ENCODE assay signal across 16 cellular contexts in the genomic region with DNA sequence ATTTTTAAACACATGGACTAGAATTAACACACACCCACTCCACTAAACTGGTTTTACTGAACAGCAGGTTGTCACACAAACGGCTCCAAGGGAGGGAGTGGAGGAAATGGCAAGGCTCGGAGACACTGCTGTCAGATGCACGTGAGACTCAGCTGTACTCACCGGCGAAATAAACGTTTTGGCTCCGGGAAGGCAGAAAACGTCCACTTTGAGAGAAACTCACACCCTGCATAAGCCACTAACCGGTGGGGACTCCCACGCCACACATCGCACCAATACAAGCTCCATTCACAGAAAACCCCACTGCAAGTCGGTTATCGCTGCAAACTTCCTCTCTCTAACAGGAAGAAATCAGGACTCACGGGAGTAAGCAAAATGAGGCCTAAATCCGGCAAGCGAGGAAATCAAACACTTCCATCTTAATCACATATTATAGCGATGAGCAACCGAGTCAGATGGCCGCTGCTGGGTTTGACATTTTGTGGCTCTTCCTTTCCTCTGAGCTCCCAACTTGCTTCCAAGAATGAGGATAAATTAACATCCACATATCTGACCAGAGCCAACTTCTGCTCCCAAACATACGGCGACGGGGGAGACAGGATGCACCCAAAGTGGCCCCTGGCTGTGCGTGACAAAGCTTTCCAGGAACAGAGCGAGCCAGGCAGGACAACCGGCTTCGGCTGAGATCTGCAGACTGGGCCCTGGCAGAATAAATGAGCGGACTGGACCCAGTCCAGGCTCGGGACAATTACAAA.
A peak's percentile ranks its signal among the peaks of the same experiment; 100 is the strongest.
DNase-seq lines count a peak whose midpoint lies in the region; ATAC-seq and TF ChIP-seq lines count a peak whose summit lies in the region.
"Had no signal": no experiment of that assay in that cellular context is flagged by ENCODE, and none has a peak within 500 bp of the region (broad histone marks: within the 10 kb centered on the region; RNA-seq: fewer than 3 reads in every experiment).

No MANE protein-coding gene starts in this region.

- ATAC-seq in Right ventricle myocardium superior (ENCODE audit: poor library complexity) (peak; percentile 45), upper lobe of left lung (ENCODE audit: low FRiP score in 2 of 2) (no peak), GM21381 (IDR thresholded peaks at IDR 0.05; ENCODE audit: unreplicated experiment) (no peak), HG03378 (IDR thresholded peaks at IDR 0.05; ENCODE audit: unreplicated experiment) (no peak)
- ATAC-seq: activated CD4-positive, CD25-positive, alpha-beta regulatory T cell treated with anti-CD3 and anti-CD28 coated beads, Interleukin-2, amount 50 U/mL, for 24 hours; CD8-positive, alpha-beta T cell; lower lobe of right lung; stimulated activated effector memory CD8-positive, alpha-beta T cell treated with anti-CD3 and anti-CD28 coated beads, Interleukin-12 subunit alpha, Interleukin-12 subunit beta, amount 100 ng/mL, for 72 hours; T-helper 17 cell had no signal

- no peak for TF ChIP-seq EP300 in esophagus muscularis mucosa (IDR thresholded peaks at IDR 0.05)
- no peak for TF ChIP-seq EP300 in upper lobe of left lung (IDR thresholded peaks at IDR 0.05)

- 67% methylated on average over 28 of the region's 28 CpGs for WGBS in esophagus muscularis mucosa
- 52 to 62% methylated on average over 28 of the region's 28 CpGs for WGBS in upper lobe of left lung, 2 donors

- TF ChIP-seq POLR2A in esophagus muscularis mucosa (IDR thresholded peaks at IDR 0.05; ENCODE audit: low read depth) (no peak), upper lobe of left lung (IDR thresholded peaks at IDR 0.05) (no peak)

- H3K27ac ChIP-seq in esophagus muscularis mucosa (replicated peaks in 1 of 4) = peak overlapping the region; percentile 62 to 75 (median 70)
- peak overlapping the region in 3 of 4 donors; percentile 9 to 54 (median 48) for H3K27ac ChIP-seq in upper lobe of left lung
- H3K27ac ChIP-seq: lower lobe of right lung had no signal

- no peaks in the 10 kb centered on the region for H3K27me3 ChIP-seq in esophagus muscularis mucosa
- H3K27me3 ChIP-seq in upper lobe of left lung = no peaks in the 10 kb centered on the region

- H3K4me3 ChIP-seq in esophagus muscularis mucosa (peak overlapping the region in 1 of 4 donors; percentile 9), upper lobe of left lung (no peak overlapping the region)
- H3K4me3 ChIP-seq: lower lobe of right lung had no signal

- H3K4me1 ChIP-seq in esophagus muscularis mucosa (peaks cover 31 to 81% (median 62%) of the 10 kb centered on the region in 4 donors), upper lobe of left lung (peaks cover 11 to 26% (median 16%) of the 10 kb centered on the region in 4 donors)

- no peak for DNase-seq in Right ventricle myocardium superior
- no peak for DNase-seq in cardiac septum (ENCODE audit: low spot score)
- DNase-seq in esophagus muscularis mucosa (ENCODE audit: extremely low spot score) = peak; percentile 89
- peak; percentile 63 for DNase-seq in medulla oblongata (ENCODE audit: extremely low spot score)
- DNase-seq in upper lobe of left lung = no peak
- DNase-seq in NCI-H187 treated with DMSO at 0.1 percent for 48 hours (lab: John Stamatoyannopoulos, UW) = no peak
- DNase-seq: activated CD8-positive, alpha-beta memory T cell treated with anti-CD3 and anti-CD28 coated beads, Interleukin-2, amount 50 U/mL, for 4 hours; activated naive CD4-positive, alpha-beta T cell treated with anti-CD3 and anti-CD28 coated beads for 36 hours; CD8-positive, alpha-beta T cell; lower lobe of right lung; NCI-H1092; T-helper 17 cell had no signal

- H3K36me3 ChIP-seq in esophagus muscularis mucosa (no peaks in the 10 kb centered on the region), upper lobe of left lung (no peaks in the 10 kb centered on the region)
- H3K36me3 ChIP-seq: lower lobe of right lung had no signal

- intact Hi-C loops in Right ventricle myocardium superior (cut with DNase I) (no loop called here), cardiac septum (cut with DNase I) (no loop called here), esophagus muscularis mucosa (cut with DNase I) (no loop called here)

- no peaks in the 10 kb centered on the region for H3K9me3 ChIP-seq in esophagus muscularis mucosa
- no peaks in the 10 kb centered on the region for H3K9me3 ChIP-seq in upper lobe of left lung
- H3K9me3 ChIP-seq: lower lobe of right lung had no signal

- no peak for TF ChIP-seq CTCF in esophagus muscularis mucosa (IDR thresholded peaks at IDR 0.05)
- no peak for TF ChIP-seq CTCF in upper lobe of left lung (IDR thresholded peaks at IDR 0.05)

Comparison
In these comparisons a context has a peak if more than half of its experiments do, and no peak if none do; other contexts are left out.
1. DNase-seq: peak in esophagus muscularis mucosa (single experiment) and medulla oblongata (single experiment); none in Right ventricle myocardium superior (single experiment), cardiac septum (single experiment), upper lobe of left lung (0 of 2) and NCI-H187 treated with DMSO at 0.1 percent for 48 hours (single experiment).